ENCODE assay signal across 1 cellular context in the genomic region with DNA sequence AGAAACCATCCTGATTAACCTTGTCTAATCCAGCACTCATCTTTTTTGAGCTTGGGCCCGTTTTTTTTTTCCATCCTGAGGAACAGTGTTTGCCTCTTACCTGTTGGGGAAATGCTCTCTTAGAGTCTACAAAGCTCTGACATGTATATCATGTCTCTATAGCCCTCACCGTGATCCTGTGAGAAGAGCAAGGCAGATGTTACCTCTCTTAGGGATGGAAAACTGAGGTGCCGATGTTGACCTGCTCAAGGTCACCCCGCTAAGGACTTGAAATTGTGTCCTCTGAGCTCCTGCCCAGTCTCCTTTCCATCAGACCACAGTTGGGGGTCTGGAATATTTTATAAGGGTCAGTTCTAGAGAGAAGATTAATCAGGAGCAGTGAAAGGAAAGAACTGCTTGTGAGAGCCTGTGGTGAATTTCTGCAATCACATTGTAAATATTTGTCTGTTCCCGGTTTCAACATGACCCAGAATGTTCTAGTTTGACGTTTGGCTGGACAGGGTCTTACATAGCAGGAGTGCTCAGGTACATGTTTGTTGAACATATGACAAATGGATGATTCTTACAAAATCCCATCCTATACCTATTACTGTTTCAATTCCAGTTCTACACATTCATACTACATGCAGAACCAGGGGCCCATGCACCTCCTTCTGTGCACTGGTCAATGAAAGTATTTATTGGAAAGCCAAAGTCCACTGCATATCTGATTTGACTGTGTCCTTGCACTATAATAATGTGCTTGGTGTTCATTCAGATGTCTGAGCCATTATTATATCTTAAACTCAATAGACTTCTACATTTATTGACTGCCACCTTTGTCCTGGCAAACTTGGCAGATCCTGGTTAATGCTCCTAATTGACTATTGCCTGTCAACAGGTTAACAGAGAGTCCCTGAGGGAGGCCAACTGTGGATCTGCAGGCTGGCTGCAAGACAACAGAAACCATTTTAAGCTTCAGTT.
A peak's percentile ranks its signal among the peaks of the same experiment; 100 is the strongest.
TF ChIP-seq lines count a peak whose summit lies in the region.

No MANE protein-coding gene starts in this region.

TF ChIP-seq in HepG2, 621 proteins besides CTCF, POLR2A, EP300 and RAD21 (continued from another document and continues in another):
- TF ChIP-seq, protein P1, sequence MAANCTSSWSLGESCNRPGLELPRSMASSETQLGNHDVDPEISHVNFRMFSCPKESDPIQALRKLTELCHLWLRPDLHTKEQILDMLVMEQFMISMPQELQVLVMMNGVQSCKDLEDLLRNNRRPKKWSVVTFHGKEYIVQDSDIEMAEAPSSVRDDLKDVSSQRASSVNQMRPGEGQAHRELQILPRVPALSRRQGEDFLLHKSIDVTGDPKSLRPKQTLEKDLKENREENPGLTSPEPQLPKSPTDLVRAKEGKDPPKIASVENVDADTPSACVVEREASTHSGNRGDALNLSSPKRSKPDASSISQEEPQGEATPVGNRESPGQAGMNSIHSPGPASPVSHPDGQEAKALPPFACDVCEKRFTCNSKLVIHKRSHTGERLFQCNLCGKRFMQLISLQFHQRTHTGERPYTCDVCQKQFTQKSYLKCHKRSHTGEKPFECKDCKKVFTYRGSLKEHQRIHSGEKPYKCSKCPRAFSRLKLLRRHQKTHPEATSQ (CRISPR knock-in tag; IDR thresholded peaks at IDR 0.05; ENCODE audit: borderline replicate concordance): no peak
- TF ChIP-seq SOX13 (IDR thresholded peaks at IDR 0.05) (no peak), SOX13 (CRISPR knock-in tag; conservative IDR thresholded peaks at IDR 0.05 in 1 of 2, IDR thresholded peaks at IDR 0.05 in 1 of 2) (0 out of 4 replicates have a peak, but pooled peaks of 1 of the 2 experiments have one; percentile 16), ZBTB33 (CRISPR knock-in tag; IDR thresholded peaks at IDR 0.05) (no peak), ZNF773 (CRISPR knock-in tag; IDR thresholded peaks at IDR 0.05; ENCODE audit: borderline replicate concordance) (no peak), ZNF296 (CRISPR knock-in tag; conservative IDR thresholded peaks at IDR 0.05) (no peak), ISL2 (CRISPR knock-in tag; IDR thresholded peaks at IDR 0.05) (peak; percentile 51), SMARCE1 (IDR thresholded peaks at IDR 0.05; ENCODE audit: borderline replicate concordance) (no peak), KDM6A (CRISPR knock-in tag; IDR thresholded peaks at IDR 0.05; ENCODE audit: low read depth) (0 out of 2 replicates have a peak, but pooled peaks have one; percentile 21), HOXD1 (CRISPR knock-in tag; IDR thresholded peaks at IDR 0.05) (no peak), ZNF567 (CRISPR knock-in tag; IDR thresholded peaks at IDR 0.05; ENCODE audit: borderline replicate concordance) (no peak), ZHX2 (IDR thresholded peaks at IDR 0.05; ENCODE audit: low read depth) (no peak), ZHX2 (CRISPR knock-in tag; IDR thresholded peaks at IDR 0.05; ENCODE audit: borderline replicate concordance) (no peak), FOXC1 (CRISPR knock-in tag; IDR thresholded peaks at IDR 0.05; ENCODE audit: borderline replicate concordance) (no peak), ZNF230 (CRISPR knock-in tag; IDR thresholded peaks at IDR 0.05) (no peak), SIX4 (CRISPR knock-in tag; IDR thresholded peaks at IDR 0.05) (no peak), ZNF432 (CRISPR knock-in tag; IDR thresholded peaks at IDR 0.05; ENCODE audit: borderline replicate concordance) (no peak), ZEB1 (IDR thresholded peaks at IDR 0.05; ENCODE audit: insufficient replicate concordance, low read depth) (no peak), KLF15 (CRISPR knock-in tag; IDR thresholded peaks at IDR 0.05; ENCODE audit: borderline replicate concordance) (no peak), PCBP1 (IDR thresholded peaks at IDR 0.05; ENCODE audit: borderline replicate concordance, low read depth, low read length) (no peak), RBAK (CRISPR knock-in tag; IDR thresholded peaks at IDR 0.05) (no peak), SCMH1 (CRISPR knock-in tag; IDR thresholded peaks at IDR 0.05; ENCODE audit: borderline replicate concordance) (no peak), ZNF207 (IDR thresholded peaks at IDR 0.05; ENCODE audit: borderline replicate concordance) (no peak), ZKSCAN8 (CRISPR knock-in tag; IDR thresholded peaks at IDR 0.05; ENCODE audit: borderline replicate concordance) (peak; percentile 31; the same call in 1 of the 2 replicates), ZNF891 (CRISPR knock-in tag; IDR thresholded peaks at IDR 0.05) (no peak), ZNF784 (CRISPR knock-in tag; IDR thresholded peaks at IDR 0.05; ENCODE audit: borderline replicate concordance) (no peak), ZNF451 (CRISPR knock-in tag; IDR thresholded peaks at IDR 0.05) (no peak), HNRNPUL1 (IDR thresholded peaks at IDR 0.05; ENCODE audit: low read depth, low read length) (no peak), RXRA (CRISPR knock-in tag; IDR thresholded peaks at IDR 0.05) (no peak), JARID2 (CRISPR knock-in tag; IDR thresholded peaks at IDR 0.05; ENCODE audit: insufficient replicate concordance) (no peak), KLF9 (CRISPR knock-in tag; IDR thresholded peaks at IDR 0.05; ENCODE audit: low read depth) (no peak), ZNF329 (CRISPR knock-in tag; IDR thresholded peaks at IDR 0.05; ENCODE audit: low read depth) (no peak), ZNF678 (CRISPR knock-in tag; IDR thresholded peaks at IDR 0.05) (no peak), ZC3H4 (CRISPR knock-in tag; IDR thresholded peaks at IDR 0.05; ENCODE audit: borderline replicate concordance) (no peak), TEAD2 (CRISPR knock-in tag; IDR thresholded peaks at IDR 0.05) (no peak), CCAR2 (optimal IDR thresholded peaks at IDR 0.05; ENCODE audit: low read depth, low read length) (no peak), SRSF4 (IDR thresholded peaks at IDR 0.05; ENCODE audit: low read depth, low read length, poor library complexity, severe bottlenecking) (no peak), BRD4 (CRISPR knock-in tag; IDR thresholded peaks at IDR 0.05) (no peak), ZBTB8A (CRISPR knock-in tag; IDR thresholded peaks at IDR 0.05; ENCODE audit: borderline replicate concordance, low read depth) (no peak)
- TF ChIP-seq, protein P2, sequence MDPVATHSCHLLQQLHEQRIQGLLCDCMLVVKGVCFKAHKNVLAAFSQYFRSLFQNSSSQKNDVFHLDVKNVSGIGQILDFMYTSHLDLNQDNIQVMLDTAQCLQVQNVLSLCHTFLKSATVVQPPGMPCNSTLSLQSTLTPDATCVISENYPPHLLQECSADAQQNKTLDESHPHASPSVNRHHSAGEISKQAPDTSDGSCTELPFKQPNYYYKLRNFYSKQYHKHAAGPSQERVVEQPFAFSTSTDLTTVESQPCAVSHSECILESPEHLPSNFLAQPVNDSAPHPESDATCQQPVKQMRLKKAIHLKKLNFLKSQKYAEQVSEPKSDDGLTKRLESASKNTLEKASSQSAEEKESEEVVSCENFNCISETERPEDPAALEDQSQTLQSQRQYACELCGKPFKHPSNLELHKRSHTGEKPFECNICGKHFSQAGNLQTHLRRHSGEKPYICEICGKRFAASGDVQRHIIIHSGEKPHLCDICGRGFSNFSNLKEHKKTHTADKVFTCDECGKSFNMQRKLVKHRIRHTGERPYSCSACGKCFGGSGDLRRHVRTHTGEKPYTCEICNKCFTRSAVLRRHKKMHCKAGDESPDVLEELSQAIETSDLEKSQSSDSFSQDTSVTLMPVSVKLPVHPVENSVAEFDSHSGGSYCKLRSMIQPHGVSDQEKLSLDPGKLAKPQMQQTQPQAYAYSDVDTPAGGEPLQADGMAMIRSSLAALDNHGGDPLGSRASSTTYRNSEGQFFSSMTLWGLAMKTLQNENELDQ (CRISPR knock-in tag; IDR thresholded peaks at IDR 0.05; ENCODE audit: borderline replicate concordance): no peak
- TF ChIP-seq, protein P3, sequence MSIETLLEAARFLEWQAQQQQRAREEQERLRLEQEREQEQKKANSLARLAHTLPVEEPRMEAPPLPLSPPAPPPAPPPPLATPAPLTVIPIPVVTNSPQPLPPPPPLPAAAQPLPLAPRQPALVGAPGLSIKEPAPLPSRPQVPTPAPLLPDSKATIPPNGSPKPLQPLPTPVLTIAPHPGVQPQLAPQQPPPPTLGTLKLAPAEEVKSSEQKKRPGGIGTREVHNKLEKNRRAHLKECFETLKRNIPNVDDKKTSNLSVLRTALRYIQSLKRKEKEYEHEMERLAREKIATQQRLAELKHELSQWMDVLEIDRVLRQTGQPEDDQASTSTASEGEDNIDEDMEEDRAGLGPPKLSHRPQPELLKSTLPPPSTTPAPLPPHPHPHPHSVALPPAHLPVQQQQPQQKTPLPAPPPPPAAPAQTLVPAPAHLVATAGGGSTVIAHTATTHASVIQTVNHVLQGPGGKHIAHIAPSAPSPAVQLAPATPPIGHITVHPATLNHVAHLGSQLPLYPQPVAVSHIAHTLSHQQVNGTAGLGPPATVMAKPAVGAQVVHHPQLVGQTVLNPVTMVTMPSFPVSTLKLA (IDR thresholded peaks at IDR 0.05): no peak
- TF ChIP-seq, protein P4, sequence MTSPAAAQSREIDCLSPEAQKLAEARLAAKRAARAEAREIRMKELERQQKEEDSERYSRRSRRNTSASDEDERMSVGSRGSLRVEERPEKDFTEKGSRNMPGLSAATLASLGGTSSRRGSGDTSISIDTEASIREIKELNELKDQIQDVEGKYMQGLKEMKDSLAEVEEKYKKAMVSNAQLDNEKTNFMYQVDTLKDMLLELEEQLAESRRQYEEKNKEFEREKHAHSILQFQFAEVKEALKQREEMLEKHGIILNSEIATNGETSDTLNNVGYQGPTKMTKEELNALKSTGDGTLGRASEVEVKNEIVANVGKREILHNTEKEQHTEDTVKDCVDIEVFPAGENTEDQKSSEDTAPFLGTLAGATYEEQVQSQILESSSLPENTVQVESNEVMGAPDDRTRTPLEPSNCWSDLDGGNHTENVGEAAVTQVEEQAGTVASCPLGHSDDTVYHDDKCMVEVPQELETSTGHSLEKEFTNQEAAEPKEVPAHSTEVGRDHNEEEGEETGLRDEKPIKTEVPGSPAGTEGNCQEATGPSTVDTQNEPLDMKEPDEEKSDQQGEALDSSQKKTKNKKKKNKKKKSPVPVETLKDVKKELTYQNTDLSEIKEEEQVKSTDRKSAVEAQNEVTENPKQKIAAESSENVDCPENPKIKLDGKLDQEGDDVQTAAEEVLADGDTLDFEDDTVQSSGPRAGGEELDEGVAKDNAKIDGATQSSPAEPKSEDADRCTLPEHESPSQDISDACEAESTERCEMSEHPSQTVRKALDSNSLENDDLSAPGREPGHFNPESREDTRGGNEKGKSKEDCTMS (CRISPR knock-in tag; conservative IDR thresholded peaks at IDR 0.05): no peak
